In genomic region chr2:20634430-20635095, GRCh38 we compare ENCODE assay signal across 9 cellular contexts. TPM values are rescaled to one million over a fixed set of nuclear protein-coding genes. Genes with fewer than 3 reads are reported as not detected.
A peak's percentile ranks its signal among the peaks of the same experiment; 100 is the strongest.
DNase-seq lines count a peak whose midpoint lies in the region; ATAC-seq and TF ChIP-seq lines count a peak whose summit lies in the region.
"Had no signal": no experiment of that assay in that cellular context is flagged by ENCODE, and none has a peak within 500 bp of the region (broad histone marks: within the 10 kb centered on the region; RNA-seq: fewer than 3 reads in every experiment).

No MANE protein-coding gene starts in this region.

- no peak overlapping the region for H3K4me3 ChIP-seq in IMR-90 (ENCODE audit: insufficient read depth, low read depth, low read length)
- H3K4me3 ChIP-seq in brain microvascular endothelial cell (ENCODE audit: low read depth, low read length) = no peak overlapping the region
- no peak overlapping the region for H3K4me3 ChIP-seq in thyroid gland (replicated peaks in 1 of 3)
- no peak overlapping the region for H3K4me3 ChIP-seq in BE2C (ENCODE audit: low read depth, low read length)

- no peak overlapping the region; the same call in 1 of the 2 replicates for H3K4me2 ChIP-seq in IMR-90 (ENCODE audit: low read depth, low read length)

- dilution Hi-C loops in IMR-90 (cut with HindIII; ENCODE audit: low sequenced_read_pairs, unreplicated experiment) = loop anchor here (25.0 kb wide), 1 partner anchor 247 kb away; no protein-coding TSS in a partner anchor

- POLR2A ChIA-PET in IMR-90 (lab: Charles Lee; ENCODE audit: unreplicated experiment) = interaction anchor here (1.8 kb wide), 1 partner anchor 188 kb away, joined by 10 read pairs; the partner anchor contains the start of gene RHOB

- H2BK120ac ChIP-seq in IMR-90 (ENCODE audit: low read depth, low read length) = no peak overlapping the region

- no peak overlapping the region for H3K4ac ChIP-seq in IMR-90 (ENCODE audit: low read depth, low read length)

- H3K4me1 ChIP-seq in IMR-90 (ENCODE audit: control insufficient read depth, insufficient read depth, low read length) = peaks cover 11% of the 10 kb centered on the region
- H3K4me1 ChIP-seq in thyroid gland = peaks cover 32 to 53% of the 10 kb centered on the region in 2 donors
- peaks cover 15% of the 10 kb centered on the region for H3K4me1 ChIP-seq in BE2C

- H3K56ac ChIP-seq in IMR-90 (ENCODE audit: extremely low read depth, insufficient read depth, low read length) = no peak overlapping the region

- no peak overlapping the region for H3K27ac ChIP-seq in IMR-90 (ENCODE audit: insufficient read depth, low read length)
- no peak overlapping the region for H3K27ac ChIP-seq in brain microvascular endothelial cell
- peak overlapping the region; percentile 82 to 96 (median 88) for H3K27ac ChIP-seq in thyroid gland

- H2AFZ ChIP-seq in IMR-90 (replicated peaks; ENCODE audit: low read length, poor library complexity) = no peak overlapping the region

- H3K79me1 ChIP-seq in IMR-90 (ENCODE audit: low read depth in 1 of 2, low read length in 2 of 2) = no peaks in the 10 kb centered on the region

- no peak overlapping the region for H2BK15ac ChIP-seq in IMR-90 (ENCODE audit: low read depth, low read length)

- H2AK9ac ChIP-seq in IMR-90 (replicated peaks; ENCODE audit: low read depth, low read length, poor library complexity) = peak overlapping the region; percentile 8

- H4K20me1 ChIP-seq in IMR-90 (ENCODE audit: insufficient read depth, low read length) = no peaks in the 10 kb centered on the region

- ATAC-seq in IMR-90 (ENCODE audit: low read depth) (peak; percentile 5; the same call in 1 of the 2 replicates), GM21528 (IDR thresholded peaks at IDR 0.05; ENCODE audit: low FRiP score, unreplicated experiment) (no peak), HG02798 (IDR thresholded peaks at IDR 0.05; ENCODE audit: poor library complexity, unreplicated experiment) (no peak)
- ATAC-seq: T-helper 17 cell had no signal

- H4K5ac ChIP-seq in IMR-90 (ENCODE audit: low read depth, low read length) = no peak overlapping the region

- CTCF ChIA-PET in IMR-90 (lab: Yijun Ruan, JAX) = interaction anchor here (0.7 to 2.1 kb wide), 9 partner anchors 17 to 251 kb away, joined by 3 to 17 read pairs (median 5); partner anchors contain the start of gene RHOB

- H3K9me3 ChIP-seq in IMR-90 (ENCODE audit: control insufficient read depth, insufficient read depth, low read length) (no peaks in the 10 kb centered on the region), thyroid gland (no peaks in the 10 kb centered on the region), BE2C (no peaks in the 10 kb centered on the region)

- in situ Hi-C loops in IMR-90 (cut with MboI; ENCODE audit: low sequenced_read_pairs) (loop anchor here (5.0 kb wide), 1 partner anchor 192 kb away; no protein-coding TSS in a partner anchor), brain microvascular endothelial cell (cut with HindIII; ENCODE audit: low pct_ligation_motif_present, low sequenced_read_pairs) (loop anchor here (25.0 kb wide), 1 partner anchor 222 kb away; no protein-coding TSS in a partner anchor)

- TF ChIP-seq POLR2A in IMR-90 (IDR thresholded peaks at IDR 0.05; ENCODE audit: low read depth, low read length) = no peak
- no peak for TF ChIP-seq POLR2A in thyroid gland (IDR thresholded peaks at IDR 0.05)

- H3K9me1 ChIP-seq in IMR-90 (ENCODE audit: insufficient read depth, low read length) = no peaks in the 10 kb centered on the region

- DNase-seq in IMR-90 (peak; percentile 72), brain microvascular endothelial cell (peak; percentile 70), kidney glomerular epithelial cell (lab: John Stamatoyannopoulos, UW) (peak; percentile 41), thyroid gland (peak; percentile 52 to 56), BE2C (no peak), C1 segment of cervical spinal cord (lab: John Stamatoyannopoulos, UW) (no peak)
- DNase-seq: T-helper 17 cell had no signal

- no peak overlapping the region for H3K23ac ChIP-seq in IMR-90 (ENCODE audit: low read depth, low read length)

- TF ChIP-seq RAD21 in IMR-90 (IDR thresholded peaks at IDR 0.05; ENCODE audit: low read length) = no peak

- BruUV-seq in IMR-90 (replicated peaks; lab: Mats Ljungman, UMichigan) = no TSS peak

- H2AK5ac ChIP-seq in IMR-90 (ENCODE audit: low read depth, low read length) = no peak overlapping the region

- no peak overlapping the region for H2BK20ac ChIP-seq in IMR-90 (ENCODE audit: low read depth, low read length)

- 0 out of 2 replicates have a peak overlapping the region, but pooled peaks have one; percentile 25 for H3K14ac ChIP-seq in IMR-90 (replicated peaks; ENCODE audit: low read depth, low read length)

- intact Hi-C loops in IMR-90 (cut with micrococcal nuclease) = loop anchor here (1.0 to 5.0 kb wide), 5 partner anchors 16 to 223 kb away; no protein-coding TSS in a partner anchor
- intact Hi-C loops in thyroid gland (cut with DNase I) = loop anchor here (10.0 kb wide), 1 partner anchor 110 kb away; no protein-coding TSS in a partner anchor

- H3K9ac ChIP-seq in IMR-90 (ENCODE audit: low read depth, low read length) = no peak overlapping the region

- H2BK5ac ChIP-seq in IMR-90 (ENCODE audit: low read depth, low read length, poor library complexity, severe bottlenecking) = no peak overlapping the region

- 69% methylated on average over 7 of the region's 10 CpGs; no CpG with 5 or more reads in 1 of the 2 experiments for WGBS in IMR-90 (ENCODE audit: extremely low coverage in 2 of 2, insufficient read length in 1 of 2), 2 experiments
- WGBS in thyroid gland, 2 donors = 66 to 67% methylated on average over 10 of the region's 10 CpGs

- H3K27me3 ChIP-seq in IMR-90 (ENCODE audit: control insufficient read depth, insufficient read depth, low read length) = no peaks in the 10 kb centered on the region
- H3K27me3 ChIP-seq in brain microvascular endothelial cell (replicated peaks) = no peaks in the 10 kb centered on the region
- no peaks in the 10 kb centered on the region for H3K27me3 ChIP-seq in thyroid gland
- H3K27me3 ChIP-seq in BE2C = no peaks in the 10 kb centered on the region

- H3K36me3 ChIP-seq in IMR-90 (ENCODE audit: control insufficient read depth, insufficient read depth, low read length) (peaks cover 16% of the 10 kb centered on the region; the same call in 1 of the 2 replicates), brain microvascular endothelial cell (replicated peaks) (no peaks in the 10 kb centered on the region), thyroid gland (peaks cover 0 to 4% of the 10 kb centered on the region in 2 donors), BE2C (no peaks in the 10 kb centered on the region)

- no peak overlapping the region for H3K18ac ChIP-seq in IMR-90 (ENCODE audit: low read depth, low read length)

- no peak overlapping the region for H4K91ac ChIP-seq in IMR-90 (ENCODE audit: insufficient read depth, low read depth, low read length)

- no peak for TF ChIP-seq CTCF in IMR-90 (conservative IDR thresholded peaks at IDR 0.05; ENCODE audit: low read depth, low read length)
- peak; percentile 18 for TF ChIP-seq CTCF in brain microvascular endothelial cell (IDR thresholded peaks at IDR 0.05; ENCODE audit: low read depth, low read length, missing control alignments)
- no peak for TF ChIP-seq CTCF in thyroid gland (IDR thresholded peaks at IDR 0.05)
- TF ChIP-seq CTCF in BE2C (IDR thresholded peaks at IDR 0.05; ENCODE audit: low read depth, low read length) = no peak

- H4K8ac ChIP-seq in IMR-90 (ENCODE audit: low read depth in 2 of 2, low read length in 2 of 2) = no peak overlapping the region

TF ChIP-seq in IMR-90, 13 proteins besides CTCF, POLR2A, EP300 and RAD21 (continues in another document):
- TF ChIP-seq NFE2L2 (IDR thresholded peaks at IDR 0.05; ENCODE audit: low read depth, low read length) (no peak), MAZ (IDR thresholded peaks at IDR 0.05; ENCODE audit: borderline replicate concordance, low read depth, low read length) (no peak), MXI1 (IDR thresholded peaks at IDR 0.05; ENCODE audit: borderline replicate concordance, low read depth, low read length) (no peak), CHD1 (IDR thresholded peaks at IDR 0.05; ENCODE audit: low read depth, low read length) (no peak), MAFK (IDR thresholded peaks at IDR 0.05; ENCODE audit: low read depth, low read length) (no peak), RFX5 (IDR thresholded peaks at IDR 0.05; ENCODE audit: low read depth, low read length) (no peak), CEBPB (IDR thresholded peaks at IDR 0.05; ENCODE audit: low read depth, low read length) (no peak), USF2 (IDR thresholded peaks at IDR 0.05; ENCODE audit: low read depth, low read length) (no peak), ELK1 (IDR thresholded peaks at IDR 0.05; ENCODE audit: borderline replicate concordance, low read depth, low read length) (no peak)

RNA-seq across cellular contexts. Expression of gene HS1BP3, which starts 16.3 kb away (rescaled TPM):
- total RNA-seq in IMR-90 (2012; rRNA removed) = 9.0 and 10.3 TPM in 2 replicates
- polyA plus RNA-seq in IMR-90 (2012; rRNA removed) = 13.6 and 14.8 TPM in 2 replicates
- polyA plus RNA-seq in IMR-90 (2012; cell fraction: cytosol; rRNA removed) = 12.6 and 13.7 TPM in 2 replicates
- polyA plus RNA-seq in IMR-90 (2012; cell fraction: nucleus; rRNA removed; ENCODE audit: low replicate concordance) = 34.4 and 38.9 TPM in 2 replicates
- 10 to 100 TPM; 30.8 to 42.7 (median 41.7) TPM for total RNA-seq in thyroid gland
- 28.3 TPM for polyA plus RNA-seq in BE2C (2012; ENCODE audit: insufficient read depth, insufficient read length, low read depth)

RNA-seq across cellular contexts. Expression of gene GDF7, which starts 32.4 kb away (rescaled TPM):
- total RNA-seq in IMR-90 (2012; rRNA removed) (under 0.01 TPM in 2 replicates), thyroid gland (under 1 TPM; under 0.01 to 0.42 (median 0.13) TPM)
- 0.02 TPM in 1 of 2 replicates, not detected in the other for polyA plus RNA-seq in IMR-90 (2012; rRNA removed)
- polyA plus RNA-seq in IMR-90 (2012; cell fraction: cytosol; rRNA removed) = under 0.01 and 0.01 TPM in 2 replicates
- 0.03 and 0.10 TPM in 2 replicates for polyA plus RNA-seq in IMR-90 (2012; cell fraction: nucleus; rRNA removed; ENCODE audit: low replicate concordance)
- 0.14 TPM for polyA plus RNA-seq in BE2C (2012; ENCODE audit: insufficient read depth, insufficient read length, low read depth)

Comparison
In these comparisons a context has a peak if more than half of its experiments do, and no peak if none do; other contexts are left out.
1. DNase-seq: peak in IMR-90 (single experiment), brain microvascular endothelial cell (single experiment), kidney glomerular epithelial cell (single experiment) and thyroid gland (2 of 2); none in BE2C (single experiment) and C1 segment of cervical spinal cord (0 of 14).
2. H3K27ac ChIP-seq: peak in thyroid gland (3 of 3); none in IMR-90 (single experiment) and brain microvascular endothelial cell (single experiment).